Comparison of ENCODE assay signal across 8 cellular contexts in genomic region chr1:202952818-202953217, GRCh38. TPM values are rescaled to one million over a fixed set of nuclear protein-coding genes. Genes with fewer than 3 reads are reported as not detected.
DNase-seq lines count a peak whose midpoint lies in the region; ATAC-seq and TF ChIP-seq lines count a peak whose summit lies in the region.

No MANE protein-coding gene starts in this region.

- ATAC-seq in GM19463 (IDR thresholded peaks at IDR 0.05; ENCODE audit: unreplicated experiment) = no peak

- DNase-seq in Ammon's horn (ENCODE audit: low spot score) = peak; percentile 70
- peak; percentile 78 to 94 for DNase-seq in NOMO-1 (lab: John Stamatoyannopoulos, UW; ENCODE audit: unreplicated experiment in 2 of 2)
- peak; percentile 75 for DNase-seq in choroid plexus epithelial cell (ENCODE audit: low read depth)
- peak; percentile 28 to 92 for DNase-seq in lung microvascular endothelial cell (ENCODE audit: low read depth in 2 of 2)
- DNase-seq in NCI-H2107 (lab: John Stamatoyannopoulos, UW) = no peak
- no peak for DNase-seq in activated CD4-positive, alpha-beta T cell treated with anti-CD3 and anti-CD28 coated beads, Interleukin-2, amount 50 U/mL, for 4 hours
- no peak for DNase-seq in stimulated activated CD4-positive, alpha-beta T cell treated with anti-CD3 and anti-CD28 coated beads, Interleukin-4, amount 100 ng/mL, for 1 hour

- H3K4me3 ChIP-seq in choroid plexus epithelial cell (ENCODE audit: low read depth, low read length) = no peak overlapping the region

- no peak for TF ChIP-seq CTCF in choroid plexus epithelial cell (conservative IDR thresholded peaks at IDR 0.05; ENCODE audit: low read depth, low read length)

RNA-seq across cellular contexts. Expression of gene ADIPOR1, which starts 5.3 kb away (rescaled TPM):
- total RNA-seq in lung microvascular endothelial cell = 62.1 and 141 TPM in 2 replicates

RNA-seq across cellular contexts. Expression of gene CYB5R1, which starts 14.2 kb away (rescaled TPM):
- 24.8 and 55.2 TPM in 2 replicates for total RNA-seq in lung microvascular endothelial cell

RNA-seq across cellular contexts. Expression of gene KLHL12, which starts 25.8 kb away (rescaled TPM):
- 18.1 and 22.0 TPM in 2 replicates for total RNA-seq in lung microvascular endothelial cell

RNA-seq across cellular contexts. Expression of gene TMEM183A, which starts 54.4 kb away (rescaled TPM):
- total RNA-seq in lung microvascular endothelial cell = 62.3 and 70.0 TPM in 2 replicates

Comparison
In these comparisons a context has a peak if more than half of its experiments do, and no peak if none do; other contexts are left out.
1. DNase-seq: peak in Ammon's horn (single experiment), NOMO-1 (2 of 2), choroid plexus epithelial cell (single experiment) and lung microvascular endothelial cell (2 of 2); none in NCI-H2107 (single experiment), activated CD4-positive, alpha-beta T cell treated with anti-CD3 and anti-CD28 coated beads, Interleukin-2, amount 50 U/mL, for 4 hours (0 of 2) and stimulated activated CD4-positive, alpha-beta T cell treated with anti-CD3 and anti-CD28 coated beads, Interleukin-4, amount 100 ng/mL, for 1 hour (single experiment).